8 cellular contexts compared by ENCODE assay signal in genomic region chr9:37650299-37650872, GRCh38. TPM values are rescaled to one million over a fixed set of nuclear protein-coding genes. Genes with fewer than 3 reads are reported as not detected.
DNase-seq lines count a peak whose midpoint lies in the region; ATAC-seq and TF ChIP-seq lines count a peak whose summit lies in the region.

No MANE protein-coding gene starts in this region.

- H3K4me1 ChIP-seq in lower lobe of right lung (peaks cover 11% of the 10 kb centered on the region), tibial artery (peaks cover 0 to 15% (median 11%) of the 10 kb centered on the region in 4 donors)

- CTCF ChIA-PET in activated CD8-positive, alpha-beta memory T cell treated with anti-CD3 and anti-CD28 coated beads, Interleukin-2, amount 10 ng/mL, durations not matched to agents 7 days and 5 days (lab: Charles Lee): interaction anchor here (0.9 to 1.5 kb wide), 2 partner anchors 19 to 169 kb away, joined by 3 to 4 read pairs; no protein-coding TSS in a partner anchor

- no peak for TF ChIP-seq CTCF in lower lobe of right lung (IDR thresholded peaks at IDR 0.05)
- TF ChIP-seq CTCF in tibial artery (IDR thresholded peaks at IDR 0.05): no peak

- H3K4me1 Mint-ChIP-seq in activated CD8-positive, alpha-beta memory T cell treated with anti-CD3 and anti-CD28 coated beads, Interleukin-2, amount 10 ng/mL, durations not matched to agents 7 days and 5 days: peaks cover 7% of the 10 kb centered on the region
- peaks cover 7% of the 10 kb centered on the region for H3K4me1 Mint-ChIP-seq in activated T-helper 2 cell treated with anti-CD3 and anti-CD28 coated beads, Interferon-gamma antibody, Interleukin-2, Interleukin-4, amounts not matched to agents 10 μg/mL and 5 μg/mL and 100 μg/mL, durations not matched to agents 14 hours and 24 hours and 36 hours (ENCODE audit: low read depth)

- H3K9me3 ChIP-seq in lower lobe of right lung: no peaks in the 10 kb centered on the region
- H3K9me3 ChIP-seq in tibial artery: no peaks in the 10 kb centered on the region

- no peak for DNase-seq in activated CD8-positive, alpha-beta memory T cell treated with anti-CD3 and anti-CD28 coated beads, Interleukin-2, amount 10 ng/mL, durations not matched to agents 7 days and 5 days
- no peak for DNase-seq in activated CD8-positive, alpha-beta memory T cell treated with anti-CD3 and anti-CD28 coated beads for 24 hours
- DNase-seq in activated T-helper 2 cell treated with anti-CD3 and anti-CD28 coated beads, Interferon-gamma antibody, Interleukin-2, Interleukin-4, amounts not matched to agents 10 μg/mL and 5 μg/mL and 100 μg/mL, durations not matched to agents 14 hours and 24 hours and 36 hours (ENCODE audit: low spot score): no peak
- DNase-seq in lower lobe of right lung (no peak), tibial artery (no peak), middle frontal gyrus (ENCODE audit: extremely low spot score, low spot score) (no peak), activated gamma-delta T cell treated with Interleukin-2 at 50 U/mL for 16 hours (no peak)

- peaks cover 55% of the 10 kb centered on the region for H3K27me3 ChIP-seq in lower lobe of right lung (ENCODE audit: low read depth)
- H3K27me3 ChIP-seq in tibial artery: peaks cover 0 to 31% of the 10 kb centered on the region in 2 donors

- H3K9me3 Mint-ChIP-seq in activated CD8-positive, alpha-beta memory T cell treated with anti-CD3 and anti-CD28 coated beads, Interleukin-2, amount 10 ng/mL, durations not matched to agents 7 days and 5 days (ENCODE audit: low read depth): no peaks in the 10 kb centered on the region
- no peaks in the 10 kb centered on the region for H3K9me3 Mint-ChIP-seq in activated T-helper 2 cell treated with anti-CD3 and anti-CD28 coated beads, Interferon-gamma antibody, Interleukin-2, Interleukin-4, amounts not matched to agents 10 μg/mL and 5 μg/mL and 100 μg/mL, durations not matched to agents 14 hours and 24 hours and 36 hours

- H3K4me3 ChIP-seq in lower lobe of right lung: peak overlapping the region; percentile 61
- peak overlapping the region; percentile 48 to 65 for H3K4me3 ChIP-seq in tibial artery

- ATAC-seq in activated CD8-positive, alpha-beta memory T cell treated with anti-CD3 and anti-CD28 coated beads, Interleukin-2, amount 10 ng/mL, durations not matched to agents 7 days and 5 days: no peak
- ATAC-seq in lower lobe of right lung: no peak
- ATAC-seq in esophagus mucosa: no peak

- no peak overlapping the region for H3K27ac Mint-ChIP-seq in activated CD8-positive, alpha-beta memory T cell treated with anti-CD3 and anti-CD28 coated beads, Interleukin-2, amount 10 ng/mL, durations not matched to agents 7 days and 5 days
- H3K27ac Mint-ChIP-seq in activated T-helper 2 cell treated with anti-CD3 and anti-CD28 coated beads, Interferon-gamma antibody, Interleukin-2, Interleukin-4, amounts not matched to agents 10 μg/mL and 5 μg/mL and 100 μg/mL, durations not matched to agents 14 hours and 24 hours and 36 hours: no peak overlapping the region

- H3K36me3 Mint-ChIP-seq in activated CD8-positive, alpha-beta memory T cell treated with anti-CD3 and anti-CD28 coated beads, Interleukin-2, amount 10 ng/mL, durations not matched to agents 7 days and 5 days: no peaks in the 10 kb centered on the region
- H3K36me3 Mint-ChIP-seq in activated T-helper 2 cell treated with anti-CD3 and anti-CD28 coated beads, Interferon-gamma antibody, Interleukin-2, Interleukin-4, amounts not matched to agents 10 μg/mL and 5 μg/mL and 100 μg/mL, durations not matched to agents 14 hours and 24 hours and 36 hours (ENCODE audit: low read depth): no peaks in the 10 kb centered on the region

- H3K36me3 ChIP-seq in lower lobe of right lung (no peaks in the 10 kb centered on the region), tibial artery (no peaks in the 10 kb centered on the region)

- H3K27ac ChIP-seq in lower lobe of right lung: no peak overlapping the region
- no peak overlapping the region for H3K27ac ChIP-seq in tibial artery

- intact Hi-C loops in activated T-helper 2 cell treated with anti-CD3 and anti-CD28 coated beads, Interferon-gamma antibody, Interleukin-2, Interleukin-4, amounts not matched to agents 10 μg/mL and 5 μg/mL and 100 μg/mL, durations not matched to agents 14 hours and 24 hours and 36 hours (cut with micrococcal nuclease): no loop called here
- intact Hi-C loops in lower lobe of right lung (cut with DNase I) (no loop called here), tibial artery (cut with DNase I; ENCODE audit: low total_unique reads) (no loop called here)

- peaks cover 77% of the 10 kb centered on the region for H3K27me3 Mint-ChIP-seq in activated CD8-positive, alpha-beta memory T cell treated with anti-CD3 and anti-CD28 coated beads, Interleukin-2, amount 10 ng/mL, durations not matched to agents 7 days and 5 days
- peaks cover 68% of the 10 kb centered on the region for H3K27me3 Mint-ChIP-seq in activated T-helper 2 cell treated with anti-CD3 and anti-CD28 coated beads, Interferon-gamma antibody, Interleukin-2, Interleukin-4, amounts not matched to agents 10 μg/mL and 5 μg/mL and 100 μg/mL, durations not matched to agents 14 hours and 24 hours and 36 hours (ENCODE audit: low read depth)

- peak overlapping the region; percentile 44 for H3K4me3 Mint-ChIP-seq in activated CD8-positive, alpha-beta memory T cell treated with anti-CD3 and anti-CD28 coated beads, Interleukin-2, amount 10 ng/mL, durations not matched to agents 7 days and 5 days
- peak overlapping the region; percentile 70 for H3K4me3 Mint-ChIP-seq in activated T-helper 2 cell treated with anti-CD3 and anti-CD28 coated beads, Interferon-gamma antibody, Interleukin-2, Interleukin-4, amounts not matched to agents 10 μg/mL and 5 μg/mL and 100 μg/mL, durations not matched to agents 14 hours and 24 hours and 36 hours (ENCODE audit: low read depth)

RNA-seq across cellular contexts. Expression of gene FRMPD1, which starts 0.4 kb away (rescaled TPM):
- not detected for total RNA-seq in activated CD8-positive, alpha-beta memory T cell treated with anti-CD3 and anti-CD28 coated beads, Interleukin-2, amount 10 ng/mL, durations not matched to agents 7 days and 5 days
- not detected in 2 replicates for total RNA-seq in activated T-helper 2 cell treated with anti-CD3 and anti-CD28 coated beads, Interferon-gamma antibody, Interleukin-2, Interleukin-4, amounts not matched to agents 10 μg/mL and 5 μg/mL and 100 μg/mL, durations not matched to agents 14 hours and 24 hours and 36 hours
- total RNA-seq in lower lobe of right lung (0.06 TPM), esophagus mucosa (0.04 TPM)

RNA-seq across cellular contexts. Expression of gene TOMM5, which starts 58.0 kb away (rescaled TPM):
- total RNA-seq in activated CD8-positive, alpha-beta memory T cell treated with anti-CD3 and anti-CD28 coated beads, Interleukin-2, amount 10 ng/mL, durations not matched to agents 7 days and 5 days: 100 to 1,000 TPM in 1 of 2 experiments, 10 to 100 TPM in 1; 91.6 to 113 TPM
- total RNA-seq in activated T-helper 2 cell treated with anti-CD3 and anti-CD28 coated beads, Interferon-gamma antibody, Interleukin-2, Interleukin-4, amounts not matched to agents 10 μg/mL and 5 μg/mL and 100 μg/mL, durations not matched to agents 14 hours and 24 hours and 36 hours: 153 and 155 TPM in 2 replicates
- total RNA-seq in lower lobe of right lung (59.5 TPM), esophagus mucosa (73.6 TPM)
